In the genomic region with DNA sequence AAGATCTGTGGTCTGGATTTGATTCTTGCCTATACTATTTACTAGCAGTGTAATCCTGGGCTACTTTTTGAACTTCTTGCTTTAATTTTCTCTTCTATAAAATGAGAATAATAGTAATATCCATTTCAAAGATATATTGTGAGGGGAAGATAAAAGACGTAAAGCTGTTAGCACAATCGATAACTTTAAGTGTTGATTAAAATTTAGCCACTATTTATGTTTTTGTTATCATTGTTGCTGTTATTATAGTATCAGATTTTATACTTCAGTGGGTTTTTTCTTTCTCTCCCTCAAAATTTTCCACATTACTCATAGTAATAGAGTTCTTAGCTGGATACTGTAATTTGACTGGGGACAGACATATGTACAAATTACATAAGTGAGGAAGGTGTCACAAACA, we compare ENCODE assay signal across 23 cellular contexts.
"Had no signal": no experiment of that assay in that cellular context is flagged by ENCODE, and none has a peak within 500 bp of the region (broad histone marks: within the 10 kb centered on the region; RNA-seq: fewer than 3 reads in every experiment).

No MANE protein-coding gene starts in this region.

- H3K4me1 Mint-ChIP-seq: mesothelial cell of epicardium had no signal

- H3K27me3 Mint-ChIP-seq: naive B cell; naive thymus-derived CD8-positive, alpha-beta T cell had no signal

- H3K4me1 ChIP-seq: colonic mucosa, left lung had no signal

- DNase-seq: dorsolateral prefrontal cortex; effector CD4-positive, alpha-beta T cell; effector memory CD4-positive, alpha-beta T cell; erythroblast; esophagus squamous epithelium; foreskin fibroblast; gastrocnemius medialis; glutamatergic neuron; head of caudate nucleus; hippocampal formation; islet precursor cell; left lung; left ventricle myocardium superior; lower lobe of right lung; mesenchymal stem cell; naive B cell; naive thymus-derived CD8-positive, alpha-beta T cell had no signal

- ATAC-seq: esophagus mucosa; gastrocnemius medialis; lower lobe of right lung; naive thymus-derived CD8-positive, alpha-beta T cell had no signal

- H3K4me3 Mint-ChIP-seq: mesothelial cell of epicardium; naive B cell; naive thymus-derived CD8-positive, alpha-beta T cell had no signal

- H3K27ac Mint-ChIP-seq: mesothelial cell of epicardium had no signal

- H3K9me3 Mint-ChIP-seq: naive thymus-derived CD8-positive, alpha-beta T cell had no signal

- H3K9me3 ChIP-seq: colonic mucosa, esophagus squamous epithelium, gastrocnemius medialis, heart right ventricle, left lung, lower lobe of right lung, mucosa of descending colon had no signal

- H3K4me3 ChIP-seq: colonic mucosa, dorsolateral prefrontal cortex, esophagus squamous epithelium, gastrocnemius medialis, heart right ventricle, left lung, lower lobe of right lung, mucosa of descending colon had no signal

- H3K27me3 ChIP-seq: colonic mucosa, dorsolateral prefrontal cortex, esophagus squamous epithelium, gastrocnemius medialis, heart right ventricle, left lung had no signal

- H3K27ac ChIP-seq: colonic mucosa, dorsolateral prefrontal cortex, epithelial cell of prostate, esophagus squamous epithelium, gastrocnemius medialis, left lung, lower lobe of right lung had no signal

- H3K36me3 ChIP-seq: colonic mucosa had no signal
